In the genomic region with DNA sequence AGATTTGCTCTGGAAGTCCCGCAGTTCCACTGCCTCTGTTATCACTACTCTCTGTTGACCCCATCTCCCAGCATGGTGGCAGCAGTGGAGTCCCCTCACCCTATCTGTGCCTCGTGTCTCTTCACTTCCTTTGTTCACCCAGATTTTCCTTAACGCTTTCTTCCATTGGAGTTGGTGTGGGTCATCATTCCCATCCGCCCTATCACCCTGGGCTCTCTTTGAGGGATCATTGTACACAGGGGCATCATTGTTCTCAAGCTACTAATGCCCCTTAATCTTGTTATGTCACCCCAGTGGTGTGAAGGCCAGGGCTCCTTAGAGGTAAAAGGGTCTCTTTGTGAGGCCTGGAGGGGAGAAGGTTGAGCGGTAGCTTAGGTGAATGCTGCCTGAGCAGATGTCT, we compare ENCODE assay signal across 31 cellular contexts.
"Had no signal": no experiment of that assay in that cellular context is flagged by ENCODE, and none has a peak within 500 bp of the region (broad histone marks: within the 10 kb centered on the region; RNA-seq: fewer than 3 reads in every experiment).

No MANE protein-coding gene starts in this region.

- H3K27ac ChIP-seq: ascending aorta, breast epithelium, cardiac muscle cell, colonic mucosa, esophagus muscularis mucosa, foreskin keratinocyte, gastrocnemius medialis had no signal

- H3K4me1 ChIP-seq: breast epithelium, colonic mucosa, foreskin keratinocyte had no signal

- H3K36me3 Mint-ChIP-seq: activated CD4-positive, alpha-beta memory T cell treated with anti-CD3 and anti-CD28 coated beads for 36 hours; activated CD8-positive, alpha-beta memory T cell treated with anti-CD3 and anti-CD28 coated beads, Interleukin-2, amount 10 ng/mL, durations not matched to agents 7 days and 5 days; activated naive CD4-positive, alpha-beta T cell treated with anti-CD3 and anti-CD28 coated beads, Interleukin-2, amount 50 U/mL, for 24 hours; activated naive CD8-positive, alpha-beta T cell treated with anti-CD3 and anti-CD28 coated beads for 36 hours had no signal

- H3K4me1 Mint-ChIP-seq: activated CD4-positive, alpha-beta T cell treated with anti-CD3 and anti-CD28 coated beads for 36 hours; activated naive CD4-positive, alpha-beta T cell treated with anti-CD3 and anti-CD28 coated beads, Interleukin-2, amount 50 U/mL, for 24 hours; activated naive CD8-positive, alpha-beta T cell treated with anti-CD3 and anti-CD28 coated beads for 36 hours; activated naive CD8-positive, alpha-beta T cell treated with anti-CD3 and anti-CD28 coated beads, Interleukin-2, amount 50 U/mL, for 24 hours had no signal

- H3K9me3 ChIP-seq: adrenal gland, ascending aorta, breast epithelium, colonic mucosa, esophagus muscularis mucosa, gastrocnemius medialis had no signal

- H3K4me3 ChIP-seq: adrenal gland, ascending aorta, breast epithelium, cardiac muscle cell, colonic mucosa, esophagus muscularis mucosa, gastrocnemius medialis had no signal

- H3K9me3 Mint-ChIP-seq: activated CD4-positive, alpha-beta memory T cell treated with anti-CD3 and anti-CD28 coated beads for 36 hours; activated CD4-positive, alpha-beta T cell treated with anti-CD3 and anti-CD28 coated beads, Interleukin-2, amount 10 ng/mL, durations not matched to agents 24 days and 14 days; activated naive CD4-positive, alpha-beta T cell treated with anti-CD3 and anti-CD28 coated beads for 36 hours; activated naive CD4-positive, alpha-beta T cell treated with anti-CD3 and anti-CD28 coated beads, Interleukin-2, amount 50 U/mL, for 24 hours; activated naive CD8-positive, alpha-beta T cell treated with anti-CD3 and anti-CD28 coated beads for 36 hours; activated naive CD8-positive, alpha-beta T cell treated with anti-CD3 and anti-CD28 coated beads, Interleukin-2, amount 50 U/mL, for 24 hours; activated T-helper 1 cell treated with anti-CD3 and anti-CD28 coated beads, Interleukin-12 subunit alpha, Interleukin-12 subunit beta, Interleukin-2, Interleukin-4 antibody, amounts not matched to agents 30 ng/mL and 10 ng/mL and 1 ng/mL, durations not matched to agents 14 hours and 24 hours and 36 hours; activated T-helper 2 cell treated with anti-CD3 and anti-CD28 coated beads, Interferon-gamma antibody, Interleukin-2, Interleukin-4, amounts not matched to agents 10 μg/mL and 5 μg/mL and 100 μg/mL, durations not matched to agents 14 hours and 24 hours and 36 hours; brain had no signal

- H3K27me3 ChIP-seq: adrenal gland, ascending aorta, breast epithelium, cardiac muscle cell, colonic mucosa, esophagus muscularis mucosa, foreskin keratinocyte, gastrocnemius medialis had no signal

- H3K4me3 Mint-ChIP-seq: activated CD4-positive, alpha-beta memory T cell treated with anti-CD3 and anti-CD28 coated beads for 36 hours; activated CD4-positive, alpha-beta T cell treated with anti-CD3 and anti-CD28 coated beads for 36 hours; activated CD4-positive, alpha-beta T cell treated with anti-CD3 and anti-CD28 coated beads, Interleukin-2, amount 10 ng/mL, durations not matched to agents 24 days and 14 days; activated CD8-positive, alpha-beta memory T cell treated with anti-CD3 and anti-CD28 coated beads, Interleukin-2, amount 10 ng/mL, durations not matched to agents 7 days and 5 days; activated CD8-positive, alpha-beta T cell treated with anti-CD3 and anti-CD28 coated beads, Interleukin-2, amount 10 ng/mL, durations not matched to agents 7 days and 5 days; activated naive CD4-positive, alpha-beta T cell treated with anti-CD3 and anti-CD28 coated beads for 36 hours; activated naive CD4-positive, alpha-beta T cell treated with anti-CD3 and anti-CD28 coated beads, Interleukin-2, amount 50 U/mL, for 24 hours; activated naive CD8-positive, alpha-beta T cell treated with anti-CD3 and anti-CD28 coated beads for 36 hours; activated naive CD8-positive, alpha-beta T cell treated with anti-CD3 and anti-CD28 coated beads, Interleukin-2, amount 50 U/mL, for 24 hours; activated T-helper 1 cell treated with anti-CD3 and anti-CD28 coated beads, Interleukin-12 subunit alpha, Interleukin-12 subunit beta, Interleukin-2, Interleukin-4 antibody, amounts not matched to agents 30 ng/mL and 10 ng/mL and 1 ng/mL, durations not matched to agents 14 hours and 24 hours and 36 hours; brain had no signal

- H3K27me3 Mint-ChIP-seq: activated CD4-positive, alpha-beta T cell treated with anti-CD3 and anti-CD28 coated beads for 36 hours; activated CD4-positive, alpha-beta T cell treated with anti-CD3 and anti-CD28 coated beads, Interleukin-2, amount 10 ng/mL, durations not matched to agents 24 days and 14 days; activated naive CD4-positive, alpha-beta T cell treated with anti-CD3 and anti-CD28 coated beads, Interleukin-2, amount 50 U/mL, for 24 hours; activated naive CD8-positive, alpha-beta T cell treated with anti-CD3 and anti-CD28 coated beads for 36 hours; activated naive CD8-positive, alpha-beta T cell treated with anti-CD3 and anti-CD28 coated beads, Interleukin-2, amount 50 U/mL, for 24 hours had no signal

- H3K27ac Mint-ChIP-seq: activated CD4-positive, alpha-beta memory T cell treated with anti-CD3 and anti-CD28 coated beads for 36 hours; activated CD4-positive, alpha-beta T cell treated with anti-CD3 and anti-CD28 coated beads for 36 hours; activated CD4-positive, alpha-beta T cell treated with anti-CD3 and anti-CD28 coated beads, Interleukin-2, amount 10 ng/mL, durations not matched to agents 24 days and 14 days; activated CD8-positive, alpha-beta memory T cell treated with anti-CD3 and anti-CD28 coated beads, Interleukin-2, amount 10 ng/mL, durations not matched to agents 7 days and 5 days; activated CD8-positive, alpha-beta T cell treated with anti-CD3 and anti-CD28 coated beads, Interleukin-2, amount 10 ng/mL, durations not matched to agents 7 days and 5 days; activated naive CD4-positive, alpha-beta T cell treated with anti-CD3 and anti-CD28 coated beads for 36 hours; activated naive CD4-positive, alpha-beta T cell treated with anti-CD3 and anti-CD28 coated beads, Interleukin-2, amount 50 U/mL, for 24 hours; activated naive CD8-positive, alpha-beta T cell treated with anti-CD3 and anti-CD28 coated beads for 36 hours; activated naive CD8-positive, alpha-beta T cell treated with anti-CD3 and anti-CD28 coated beads, Interleukin-2, amount 50 U/mL, for 24 hours; activated T-helper 1 cell treated with anti-CD3 and anti-CD28 coated beads, Interleukin-12 subunit alpha, Interleukin-12 subunit beta, Interleukin-2, Interleukin-4 antibody, amounts not matched to agents 30 ng/mL and 10 ng/mL and 1 ng/mL, durations not matched to agents 14 hours and 24 hours and 36 hours; activated T-helper 2 cell treated with anti-CD3 and anti-CD28 coated beads, Interferon-gamma antibody, Interleukin-2, Interleukin-4, amounts not matched to agents 10 μg/mL and 5 μg/mL and 100 μg/mL, durations not matched to agents 14 hours and 24 hours and 36 hours; brain had no signal

- H3K36me3 ChIP-seq: breast epithelium, cardiac muscle cell, colonic mucosa, gastrocnemius medialis had no signal

- DNase-seq: activated CD4-positive, alpha-beta memory T cell treated with anti-CD3 and anti-CD28 coated beads for 36 hours; activated CD4-positive, alpha-beta T cell treated with anti-CD3 and anti-CD28 coated beads for 36 hours; activated CD4-positive, alpha-beta T cell treated with anti-CD3 and anti-CD28 coated beads, Interleukin-2, amount 10 ng/mL, durations not matched to agents 24 days and 14 days; activated CD4-positive, CD25-positive, alpha-beta regulatory T cell; activated CD4-positive, CD25-positive, alpha-beta regulatory T cell treated with anti-CD3 and anti-CD28 coated beads, Interleukin-2, amount 50 U/mL, for 72 hours; activated CD8-positive, alpha-beta memory T cell treated with anti-CD3 and anti-CD28 coated beads, Interleukin-2, amount 10 ng/mL, durations not matched to agents 7 days and 5 days; activated CD8-positive, alpha-beta memory T cell treated with anti-CD3 and anti-CD28 coated beads, Interleukin-2, amount 50 U/mL, for 4 hours; activated CD8-positive, alpha-beta T cell treated with anti-CD3 and anti-CD28 coated beads, Interleukin-2, amount 10 ng/mL, durations not matched to agents 7 days and 5 days; activated effector memory CD4-positive, alpha-beta T cell treated with anti-CD3 and anti-CD28 coated beads, Interleukin-2, amount 50 U/mL, for 16 hours; activated naive CD4-positive, alpha-beta T cell treated with anti-CD3 and anti-CD28 coated beads for 36 hours; activated naive CD8-positive, alpha-beta T cell treated with anti-CD3 and anti-CD28 coated beads for 36 hours; activated naive CD8-positive, alpha-beta T cell treated with anti-CD3 and anti-CD28 coated beads, Interleukin-2, amount 50 U/mL, for 24 hours; activated T-cell treated with anti-CD3 and anti-CD28 coated beads, Interleukin-2, amount 50 U/mL, for 1 hour; activated T-cell treated with anti-CD3 and anti-CD28 coated beads, Interleukin-2, amount 50 U/mL, for 48 hours; adrenal gland; central memory CD4-positive, alpha-beta T cell; cerebellar nuclear complex; colonic mucosa; effector CD8-positive, alpha-beta T cell; erythroblast; foreskin keratinocyte; gastrocnemius medialis; T-helper 2 cell had no signal
